In genomic region chr7:44633254-44634186, GRCh38 we compare ENCODE assay signal across 8 cellular contexts. TPM values are rescaled to one million over a fixed set of nuclear protein-coding genes. Genes with fewer than 3 reads are reported as not detected.
DNase-seq lines count a peak whose midpoint lies in the region; TF ChIP-seq lines count a peak whose summit lies in the region.

No MANE protein-coding gene starts in this region.

- H3F3A ChIP-seq in MM.1S (ENCODE audit: insufficient read depth, low read length), result peaks cover 91% of the 10 kb centered on the region

- H3K9me3 Mint-ChIP-seq in activated T-helper 1 cell treated with anti-CD3 and anti-CD28 coated beads, Interleukin-12 subunit alpha, Interleukin-12 subunit beta, Interleukin-2, Interleukin-4 antibody, amounts not matched to agents 30 ng/mL and 10 ng/mL and 1 ng/mL, durations not matched to agents 14 hours and 24 hours and 36 hours, result no peaks in the 10 kb centered on the region

- no peaks in the 10 kb centered on the region for H3K9me3 ChIP-seq in MM.1S (replicated peaks; ENCODE audit: insufficient read depth, low read length)

- peak overlapping the region; percentile 73 for H3K4me2 ChIP-seq in MM.1S (ENCODE audit: low read depth, low read length)

- intact Hi-C loops in activated T-helper 1 cell treated with anti-CD3 and anti-CD28 coated beads, Interleukin-12 subunit alpha, Interleukin-12 subunit beta, Interleukin-2, Interleukin-4 antibody, amounts not matched to agents 30 ng/mL and 10 ng/mL and 1 ng/mL, durations not matched to agents 14 hours and 24 hours and 36 hours (cut with micrococcal nuclease), result loop anchor here (1.0 to 10.0 kb wide), 4 partner anchors 11 to 709 kb away; partner anchors contain the start of genes OGDH and UBE2D4

- H3K9me2 ChIP-seq in MM.1S (replicated peaks; ENCODE audit: insufficient read depth, low read length), result no peaks in the 10 kb centered on the region

- peaks cover 84% of the 10 kb centered on the region for H3K4me1 Mint-ChIP-seq in activated T-helper 1 cell treated with anti-CD3 and anti-CD28 coated beads, Interleukin-12 subunit alpha, Interleukin-12 subunit beta, Interleukin-2, Interleukin-4 antibody, amounts not matched to agents 30 ng/mL and 10 ng/mL and 1 ng/mL, durations not matched to agents 14 hours and 24 hours and 36 hours (ENCODE audit: low read depth)

- no peaks in the 10 kb centered on the region for H3K27me3 Mint-ChIP-seq in activated T-helper 1 cell treated with anti-CD3 and anti-CD28 coated beads, Interleukin-12 subunit alpha, Interleukin-12 subunit beta, Interleukin-2, Interleukin-4 antibody, amounts not matched to agents 30 ng/mL and 10 ng/mL and 1 ng/mL, durations not matched to agents 14 hours and 24 hours and 36 hours (ENCODE audit: insufficient read depth)

- H3K27ac ChIP-seq in MM.1S (ENCODE audit: low read length) (peak overlapping the region; percentile 96), rectal smooth muscle tissue (ENCODE audit: low read depth, low read length) (peak overlapping the region; percentile 81)

- DNase-seq in GM10266 (ENCODE audit: extremely low spot score), result peak; percentile 53
- peak; percentile 71 for DNase-seq in GOT3 (lab: John Stamatoyannopoulos, UW)
- DNase-seq in MM.1S, result peak; percentile 87
- peak; percentile 45 for DNase-seq in activated T-helper 1 cell treated with anti-CD3 and anti-CD28 coated beads, Interleukin-12 subunit alpha, Interleukin-12 subunit beta, Interleukin-2, Interleukin-4 antibody, amounts not matched to agents 30 ng/mL and 10 ng/mL and 1 ng/mL, durations not matched to agents 14 hours and 24 hours and 36 hours (ENCODE audit: low spot score)
- peak; percentile 99 for DNase-seq in fibroblast of villous mesenchyme (ENCODE audit: low read depth)
- no peak for DNase-seq in cortex of kidney (lab: John Stamatoyannopoulos, UW)
- DNase-seq in OCI-M1 (lab: John Stamatoyannopoulos, UW), result no peak

- H3K4me1 ChIP-seq in MM.1S (ENCODE audit: low read length) (peaks cover 96% of the 10 kb centered on the region), rectal smooth muscle tissue (ENCODE audit: control insufficient read depth, insufficient read depth, low read length) (peaks cover 17% of the 10 kb centered on the region)

- peak overlapping the region; percentile 18 for H3K4me3 ChIP-seq in MM.1S (ENCODE audit: low read length)
- H3K4me3 ChIP-seq in fibroblast of villous mesenchyme (ENCODE audit: low read depth, low read length), result no peak overlapping the region
- H3K4me3 ChIP-seq in rectal smooth muscle tissue (ENCODE audit: low read length), result no peak overlapping the region

- H3K36me3 ChIP-seq in MM.1S (replicated peaks; ENCODE audit: insufficient read depth, low read length) (no peaks in the 10 kb centered on the region), rectal smooth muscle tissue (ENCODE audit: control insufficient read depth, insufficient read depth, low read length) (peaks cover 4% of the 10 kb centered on the region)

- peaks cover 48% of the 10 kb centered on the region for H3K36me3 Mint-ChIP-seq in activated T-helper 1 cell treated with anti-CD3 and anti-CD28 coated beads, Interleukin-12 subunit alpha, Interleukin-12 subunit beta, Interleukin-2, Interleukin-4 antibody, amounts not matched to agents 30 ng/mL and 10 ng/mL and 1 ng/mL, durations not matched to agents 14 hours and 24 hours and 36 hours (ENCODE audit: low read depth)

- H2AFZ ChIP-seq in MM.1S (ENCODE audit: low read length), result no peak overlapping the region

- TF ChIP-seq CTCF in GM10266 (IDR thresholded peaks at IDR 0.05; ENCODE audit: control insufficient read depth, insufficient read depth, low read depth, missing control alignments), result no peak
- TF ChIP-seq CTCF in MM.1S (IDR thresholded peaks at IDR 0.05; ENCODE audit: low read length), result no peak
- TF ChIP-seq CTCF in fibroblast of villous mesenchyme (IDR thresholded peaks at IDR 0.05; ENCODE audit: insufficient read depth, low read depth, low read length), result no peak

- H3K9ac ChIP-seq in MM.1S (ENCODE audit: low read length) (peak overlapping the region; percentile 62), rectal smooth muscle tissue (ENCODE audit: low read length) (no peak overlapping the region)

- peaks cover 48% of the 10 kb centered on the region for H3K79me2 ChIP-seq in MM.1S (ENCODE audit: low read length)

- H3K27me3 ChIP-seq in MM.1S (replicated peaks; ENCODE audit: insufficient read depth, low read length), result no peaks in the 10 kb centered on the region
- no peaks in the 10 kb centered on the region for H3K27me3 ChIP-seq in rectal smooth muscle tissue (ENCODE audit: control insufficient read depth, insufficient read depth, low read length)

- H3K27ac Mint-ChIP-seq in activated T-helper 1 cell treated with anti-CD3 and anti-CD28 coated beads, Interleukin-12 subunit alpha, Interleukin-12 subunit beta, Interleukin-2, Interleukin-4 antibody, amounts not matched to agents 30 ng/mL and 10 ng/mL and 1 ng/mL, durations not matched to agents 14 hours and 24 hours and 36 hours, result peak overlapping the region; percentile 87

- peak overlapping the region; percentile 64 for H3K4me3 Mint-ChIP-seq in activated T-helper 1 cell treated with anti-CD3 and anti-CD28 coated beads, Interleukin-12 subunit alpha, Interleukin-12 subunit beta, Interleukin-2, Interleukin-4 antibody, amounts not matched to agents 30 ng/mL and 10 ng/mL and 1 ng/mL, durations not matched to agents 14 hours and 24 hours and 36 hours

- H4K20me1 ChIP-seq in MM.1S (ENCODE audit: insufficient read depth, low read length), result no peaks in the 10 kb centered on the region

RNA-seq across cellular contexts. Expression of gene OGDH, which starts 27.1 kb away (rescaled TPM):
- 101 and 105 TPM in 2 replicates for total RNA-seq in activated T-helper 1 cell treated with anti-CD3 and anti-CD28 coated beads, Interleukin-12 subunit alpha, Interleukin-12 subunit beta, Interleukin-2, Interleukin-4 antibody, amounts not matched to agents 30 ng/mL and 10 ng/mL and 1 ng/mL, durations not matched to agents 14 hours and 24 hours and 36 hours
- total RNA-seq in fibroblast of villous mesenchyme, result 75.7 and 99.7 TPM in 2 replicates

RNA-seq across cellular contexts. Expression of gene TMED4, which starts 51.5 kb away (rescaled TPM):
- 74.9 and 79.6 TPM in 2 replicates for total RNA-seq in activated T-helper 1 cell treated with anti-CD3 and anti-CD28 coated beads, Interleukin-12 subunit alpha, Interleukin-12 subunit beta, Interleukin-2, Interleukin-4 antibody, amounts not matched to agents 30 ng/mL and 10 ng/mL and 1 ng/mL, durations not matched to agents 14 hours and 24 hours and 36 hours
- 54.4 and 84.2 TPM in 2 replicates for total RNA-seq in fibroblast of villous mesenchyme

RNA-seq across cellular contexts. Expression of gene DDX56, which starts 59.8 kb away (rescaled TPM):
- 165 and 166 TPM in 2 replicates for total RNA-seq in activated T-helper 1 cell treated with anti-CD3 and anti-CD28 coated beads, Interleukin-12 subunit alpha, Interleukin-12 subunit beta, Interleukin-2, Interleukin-4 antibody, amounts not matched to agents 30 ng/mL and 10 ng/mL and 1 ng/mL, durations not matched to agents 14 hours and 24 hours and 36 hours
- total RNA-seq in fibroblast of villous mesenchyme, result 44.8 and 57.0 TPM in 2 replicates

Comparison
In these comparisons a context has a peak if more than half of its experiments do, and no peak if none do; other contexts are left out.
1. DNase-seq: peak in GM10266 (single experiment), GOT3 (single experiment), MM.1S (single experiment), activated T-helper 1 cell treated with anti-CD3 and anti-CD28 coated beads, Interleukin-12 subunit alpha, Interleukin-12 subunit beta, Interleukin-2, Interleukin-4 antibody, amounts not matched to agents 30 ng/mL and 10 ng/mL and 1 ng/mL, durations not matched to agents 14 hours and 24 hours and 36 hours (single experiment) and fibroblast of villous mesenchyme (single experiment); none in cortex of kidney (single experiment) and OCI-M1 (single experiment).